29 cellular contexts compared by ENCODE assay signal in genomic region chr3:152830245-152830644, GRCh38. TPM values are rescaled to one million over a fixed set of nuclear protein-coding genes. Genes with fewer than 3 reads are reported as not detected.
"Had no signal": no experiment of that assay in that cellular context is flagged by ENCODE, and none has a peak within 500 bp of the region (broad histone marks: within the 10 kb centered on the region; RNA-seq: fewer than 3 reads in every experiment).

No MANE protein-coding gene starts in this region.

- H3K36me3 ChIP-seq: esophagus muscularis mucosa, gastroesophageal sphincter, heart right ventricle, left lung, prostate gland, right atrium auricular region, stomach, thyroid gland, vagina had no signal

- H3K9me3 ChIP-seq: esophagus muscularis mucosa, gastroesophageal sphincter, heart right ventricle, left lung, prostate gland, right atrium auricular region, stomach, thyroid gland, vagina had no signal

- H3K36me3 Mint-ChIP-seq: naive thymus-derived CD8-positive, alpha-beta T cell; stimulated activated effector memory CD8-positive, alpha-beta T cell treated with anti-CD3 and anti-CD28 coated beads, Interleukin-12 subunit alpha, Interleukin-12 subunit beta, amount 100 ng/mL, for 72 hours had no signal

- ATAC-seq: effector memory CD8-positive, alpha-beta T cell; foreskin keratinocyte; gastroesophageal sphincter; heart right ventricle; left cardiac atrium; left lung; naive thymus-derived CD8-positive, alpha-beta T cell; sciatic nerve; stimulated activated effector memory CD8-positive, alpha-beta T cell treated with anti-CD3 and anti-CD28 coated beads, Interleukin-12 subunit alpha, Interleukin-12 subunit beta, amount 100 ng/mL, for 72 hours had no signal

- H3K4me1 Mint-ChIP-seq: stimulated activated effector memory CD8-positive, alpha-beta T cell treated with anti-CD3 and anti-CD28 coated beads, Interleukin-12 subunit alpha, Interleukin-12 subunit beta, amount 100 ng/mL, for 72 hours had no signal

- H3K4me2 ChIP-seq: smooth muscle cell had no signal

- H3K4me1 ChIP-seq: foreskin keratinocyte, right atrium auricular region, thyroid gland had no signal

- H3K4me3 Mint-ChIP-seq: effector memory CD8-positive, alpha-beta T cell; naive thymus-derived CD8-positive, alpha-beta T cell; nephron progenitor cell; stimulated activated effector memory CD8-positive, alpha-beta T cell treated with anti-CD3 and anti-CD28 coated beads, Interleukin-12 subunit alpha, Interleukin-12 subunit beta, amount 100 ng/mL, for 72 hours had no signal

- H3K27ac ChIP-seq: esophagus muscularis mucosa, foreskin keratinocyte, gastroesophageal sphincter, heart right ventricle, left lung, prostate gland, right atrium auricular region, stomach, thyroid gland, vagina had no signal

- H3K27ac Mint-ChIP-seq: effector memory CD8-positive, alpha-beta T cell; naive thymus-derived CD8-positive, alpha-beta T cell; nephron progenitor cell; stimulated activated effector memory CD8-positive, alpha-beta T cell treated with anti-CD3 and anti-CD28 coated beads, Interleukin-12 subunit alpha, Interleukin-12 subunit beta, amount 100 ng/mL, for 72 hours had no signal

- FAIRE-seq: endometrium, islet of Langerhans had no signal

- H3K27me3 ChIP-seq: foreskin keratinocyte, right atrium auricular region, thyroid gland, vagina had no signal

- H3K9me3 Mint-ChIP-seq: effector memory CD8-positive, alpha-beta T cell; nephron progenitor cell; stimulated activated effector memory CD8-positive, alpha-beta T cell treated with anti-CD3 and anti-CD28 coated beads, Interleukin-12 subunit alpha, Interleukin-12 subunit beta, amount 100 ng/mL, for 72 hours had no signal

- DNase-seq: cortex of kidney; effector memory CD8-positive, alpha-beta T cell; foreskin keratinocyte; heart right ventricle; hippocampal formation; left cardiac atrium; left lung; mesenchymal stem cell; naive thymus-derived CD8-positive, alpha-beta T cell; nephron progenitor cell; nucleus accumbens; stimulated activated CD4-positive, alpha-beta T cell treated with anti-CD3 and anti-CD28 coated beads, Interleukin-12 subunit alpha, Interleukin-12 subunit beta, amount 100 ng/mL, for 4 hours; stimulated activated CD4-positive, alpha-beta T cell treated with anti-CD3 and anti-CD28 coated beads, Interleukin-1b, Interleukin-23, amount 100 ng/mL, for 48 hours; stimulated activated CD4-positive, alpha-beta T cell treated with anti-CD3 and anti-CD28 coated beads, Interleukin-4, amount 100 ng/mL, for 24 hours; stimulated activated naive CD4-positive, alpha-beta T cell treated with Interleukin-2 at 50 U/mL for 16 hours; stomach; thyroid gland; trophoblast cell had no signal

- H3K4me3 ChIP-seq: esophagus muscularis mucosa, gastroesophageal sphincter, heart right ventricle, left lung, prostate gland, right atrium auricular region, smooth muscle cell, stomach, thyroid gland, vagina had no signal

RNA-seq across cellular contexts. Expression of gene P2RY1, which starts 4.7 kb away (rescaled TPM):
- total RNA-seq: myocyte; naive thymus-derived CD8-positive, alpha-beta T cell had no signal
- polyA plus RNA-seq: naive thymus-derived CD8-positive, alpha-beta T cell had no signal
